Comparison of ENCODE assay signal across 7 cellular contexts in the genomic region with DNA sequence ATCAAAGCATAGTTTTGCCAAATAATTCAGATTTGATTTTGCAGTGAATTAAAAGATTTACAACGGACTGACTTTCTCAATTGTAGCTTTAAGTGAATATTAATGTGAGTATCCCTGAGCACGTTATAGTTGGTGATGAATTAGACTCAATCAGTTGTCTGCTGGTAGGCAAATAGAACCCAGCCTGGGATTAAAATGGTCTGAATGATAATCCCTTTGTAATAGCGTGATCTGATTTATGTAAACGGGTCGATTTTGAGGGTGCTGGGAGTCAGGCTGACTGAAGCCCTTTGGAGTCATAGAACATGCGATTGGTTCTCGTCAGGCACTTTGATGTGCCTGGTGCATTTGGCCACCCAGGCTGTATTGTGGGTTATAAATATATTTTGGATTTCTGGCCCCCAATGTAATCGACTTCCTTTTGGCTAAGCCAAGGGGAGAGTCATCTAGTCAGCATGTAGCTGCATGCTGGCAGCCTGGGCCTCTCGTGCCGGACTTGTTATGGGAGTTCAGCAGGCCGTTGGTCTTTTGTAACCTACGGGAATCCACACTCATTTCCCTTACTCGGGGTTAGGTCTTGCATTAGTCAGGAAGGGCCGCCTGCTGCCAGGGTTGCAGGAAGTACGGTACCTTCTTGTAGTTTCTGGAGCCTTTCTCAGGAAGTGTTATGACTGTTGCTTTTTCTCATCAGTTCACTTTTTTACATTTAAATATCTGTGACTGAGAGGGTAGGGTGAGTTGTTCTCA. TPM values are rescaled to one million over a fixed set of nuclear protein-coding genes. Genes with fewer than 3 reads are reported as not detected.
A peak's percentile ranks its signal among the peaks of the same experiment; 100 is the strongest.
DNase-seq lines count a peak whose midpoint lies in the region; ATAC-seq lines count a peak whose summit lies in the region.

No MANE protein-coding gene starts in this region.

- WGBS in adipose tissue, 3 donors, result 21 to 69% (median 28%) methylated on average over 15 of the region's 15 CpGs

- peak overlapping the region; percentile 53 for H3K27ac ChIP-seq in adipose tissue (ENCODE audit: low read depth, low read length)

- ATAC-seq in GM21390 (IDR thresholded peaks at IDR 0.05; ENCODE audit: unreplicated experiment) (peak; percentile 41), HG03139 (IDR thresholded peaks at IDR 0.05; ENCODE audit: unreplicated experiment) (no peak)

- DNase-seq in NOMO-1 treated with dmso at 0.1 percent for 144 hours (lab: John Stamatoyannopoulos, UW; ENCODE audit: unreplicated experiment) (peak; percentile 87), hepatic stellate cell (ENCODE audit: low spot score) (peak; percentile 93), SK-N-DZ (ENCODE audit: low spot score) (no peak)
- DNase-seq in stimulated activated CD4-positive, alpha-beta T cell treated with anti-CD3 and anti-CD28 coated beads, Interleukin-1b, Interleukin-23, amount 100 ng/mL, for 24 hours (ENCODE audit: low read depth in 4 of 4, low spot score in 1 of 4), result peak in 3 of 4 experiments; percentile 36 to 67 (median 46)

RNA-seq across cellular contexts. Expression of gene PGS1, which starts 5.4 kb away (rescaled TPM):
- 10 to 100 TPM; 14.2 to 55.2 (median 28.3) TPM for polyA plus RNA-seq in adipose tissue
- polyA plus RNA-seq in SK-N-DZ (2014; cell fraction: cytosol; rRNA removed), result 49.0 and 52.4 TPM in 2 replicates
- 137 and 160 TPM in 2 replicates for polyA plus RNA-seq in SK-N-DZ (2014; cell fraction: nucleus; rRNA removed)

RNA-seq across cellular contexts. Expression of gene SOCS3, which starts 24.0 kb away (rescaled TPM):
- 1,000 to 10,000 TPM in 1 of 3 donors, 100 to 1,000 TPM in 1, 10 to 100 TPM in 1; 33.1 to 1,268 (median 796) TPM for polyA plus RNA-seq in adipose tissue
- 0.40 and 0.52 TPM in 2 replicates for polyA plus RNA-seq in SK-N-DZ (2014; cell fraction: cytosol; rRNA removed)
- polyA plus RNA-seq in SK-N-DZ (2014; cell fraction: nucleus; rRNA removed), result 0.81 and 2.2 TPM in 2 replicates
